ENCODE assay signal across 8 cellular contexts in the genomic region with DNA sequence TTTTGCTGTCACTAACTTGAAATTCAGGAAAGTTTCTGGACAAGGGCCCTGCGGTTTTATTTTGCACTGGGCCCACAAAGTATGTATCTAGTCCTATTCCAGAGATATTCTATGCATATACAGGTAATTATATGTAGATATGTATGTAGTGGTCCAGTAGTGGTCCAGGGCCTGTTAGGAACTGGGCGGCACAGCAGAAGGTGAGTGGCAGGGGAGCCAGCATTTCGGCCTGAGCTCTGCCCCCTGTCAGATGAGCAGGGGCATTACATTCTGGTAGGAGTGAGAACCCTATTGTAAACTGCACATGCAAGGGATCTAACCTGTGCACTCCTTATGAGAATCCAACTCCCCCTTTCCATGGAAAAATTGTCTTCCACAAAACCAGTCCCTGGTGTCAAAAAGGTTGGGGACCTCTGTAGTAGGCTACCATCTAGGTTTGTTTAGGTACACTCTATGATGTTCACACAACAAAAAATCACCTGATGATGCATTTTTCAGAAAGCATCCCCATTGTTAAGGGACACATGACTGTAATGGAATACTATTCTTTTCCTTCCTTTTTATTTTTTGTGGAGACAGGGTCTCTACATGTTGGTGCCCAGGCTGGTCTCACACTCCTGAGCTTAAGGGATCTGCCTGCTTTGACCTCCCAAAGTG. TPM values are rescaled to one million over a fixed set of nuclear protein-coding genes. Genes with fewer than 3 reads are reported as not detected.
DNase-seq lines count a peak whose midpoint lies in the region; TF ChIP-seq lines count a peak whose summit lies in the region.

No MANE protein-coding gene starts in this region.

- H3K36me3 ChIP-seq in CD4-positive, alpha-beta memory T cell (ENCODE audit: insufficient read depth, low read length): peaks cover 5% of the 10 kb centered on the region
- H3K36me3 ChIP-seq in H7 (replicated peaks; ENCODE audit: control insufficient read depth, insufficient read depth, low read length): peaks cover under 1% of the 10 kb centered on the region; the same call in 1 of the 2 replicates
- H3K36me3 ChIP-seq in SU-DHL-6 (ENCODE audit: low read length): peaks cover 2% of the 10 kb centered on the region
- peaks cover 0 to 14% (median 0%) of the 10 kb centered on the region in 3 donors for H3K36me3 ChIP-seq in tibial nerve

- H3K9ac ChIP-seq in SU-DHL-6 (ENCODE audit: low read length): peak overlapping the region; percentile 100; the same call in 1 of the 2 replicates

- H3K27ac Mint-ChIP-seq in CD4-positive, alpha-beta memory T cell: peak overlapping the region in 5 of 7 donors; percentile 58 to 79 (median 73)

- no peak overlapping the region for H2AFZ ChIP-seq in SU-DHL-6 (ENCODE audit: low read depth, low read length, severe bottlenecking)

- no peaks in the 10 kb centered on the region for H3K9me3 ChIP-seq in CD4-positive, alpha-beta memory T cell (ENCODE audit: control insufficient read depth in 1 of 2, low read length in 2 of 2)
- H3K9me3 ChIP-seq in SU-DHL-6 (ENCODE audit: insufficient read depth, low read length) (no peaks in the 10 kb centered on the region), tibial nerve (no peaks in the 10 kb centered on the region)

- no peaks in the 10 kb centered on the region for H3K9me3 Mint-ChIP-seq in CD4-positive, alpha-beta memory T cell

- no peak for TF ChIP-seq EP300 in tibial nerve (IDR thresholded peaks at IDR 0.05)

- peaks cover 73% of the 10 kb centered on the region for H3K4me1 ChIP-seq in CD4-positive, alpha-beta memory T cell (ENCODE audit: insufficient read depth, low read length)
- peaks cover 0 to 56% (median 19%) of the 10 kb centered on the region in 4 donors for H3K4me1 ChIP-seq in tibial nerve

- H3K4me3 ChIP-seq in CD4-positive, alpha-beta memory T cell (ENCODE audit: low read length in 2 of 2): no peak overlapping the region
- H3K4me3 ChIP-seq in H7 (ENCODE audit: insufficient read depth, low read depth, low read length) (no peak overlapping the region), SU-DHL-6 (ENCODE audit: insufficient read depth, low read length, poor library complexity, severe bottlenecking) (peak overlapping the region; percentile 12), tibial nerve (no peak overlapping the region)

- WGBS in tibial nerve, 2 donors: 81 to 85% methylated on average over 3 of the region's 3 CpGs

- no peaks in the 10 kb centered on the region for H3K9me2 ChIP-seq in SU-DHL-6 (replicated peaks; ENCODE audit: insufficient read depth, low read length)

- no peaks in the 10 kb centered on the region for H3K27me3 ChIP-seq in CD4-positive, alpha-beta memory T cell (ENCODE audit: insufficient read depth, low read length)
- H3K27me3 ChIP-seq in H7 (ENCODE audit: control insufficient read depth, insufficient read depth, low read length) (no peaks in the 10 kb centered on the region), SU-DHL-6 (ENCODE audit: low read length) (no peaks in the 10 kb centered on the region), tibial nerve (no peaks in the 10 kb centered on the region)

- TF ChIP-seq CTCF in SU-DHL-6 (IDR thresholded peaks at IDR 0.05; ENCODE audit: insufficient read depth, low read length, poor library complexity, severe bottlenecking): peak; percentile 62
- no peak for TF ChIP-seq CTCF in tibial nerve (IDR thresholded peaks at IDR 0.05)

- peaks cover 14 to 33% of the 10 kb centered on the region in 2 donors for H3K36me3 Mint-ChIP-seq in CD4-positive, alpha-beta memory T cell

- POLR2A ChIA-PET in CD4-positive, alpha-beta memory T cell (lab: Charles Lee; ENCODE audit: partially characterized antibody): interaction anchor here (3.3 kb wide), 1 partner anchor 101 kb away, joined by 15 read pairs; a partner anchor contains a TSS

- intact Hi-C loops in CD4-positive, alpha-beta memory T cell (cut with micrococcal nuclease): no loop called here
- intact Hi-C loops in cardiac septum (cut with DNase I): no loop called here

- DNase-seq in CD4-positive, alpha-beta memory T cell: no peak
- peak; percentile 35 for DNase-seq in H7
- DNase-seq in iPS-NIHi11 (ENCODE audit: low spot score): peak; percentile 18
- DNase-seq in tibial nerve (ENCODE audit: low spot score in 2 of 2): no peak
- DNase-seq in DMS114 treated with DMSO at 0.1 percent for 48 hours (lab: John Stamatoyannopoulos, UW; ENCODE audit: unreplicated experiment): no peak
- DNase-seq in cardiac septum (ENCODE audit: low spot score): no peak
- no peak for DNase-seq in stimulated activated CD4-positive, alpha-beta T cell treated with anti-CD3 and anti-CD28 coated beads, Interleukin-4, amount 100 ng/mL, for 4 hours

- no peak for TF ChIP-seq POLR2A in tibial nerve (IDR thresholded peaks at IDR 0.05)

- H3F3A ChIP-seq in SU-DHL-6 (ENCODE audit: insufficient read depth): peaks cover 16% of the 10 kb centered on the region

- H3K4me1 Mint-ChIP-seq in CD4-positive, alpha-beta memory T cell: peaks cover 16 to 51% (median 48%) of the 10 kb centered on the region in 4 donors

- H3K4me3 Mint-ChIP-seq in CD4-positive, alpha-beta memory T cell: peak overlapping the region in 2 of 8 donors; percentile 67 to 83

- H3K79me2 ChIP-seq in SU-DHL-6 (ENCODE audit: insufficient read depth, low read length): peaks cover 92% of the 10 kb centered on the region

- H3K27me3 Mint-ChIP-seq in CD4-positive, alpha-beta memory T cell: no peaks in the 10 kb centered on the region

- H3K27ac ChIP-seq in CD4-positive, alpha-beta memory T cell (ENCODE audit: low read depth, low read length): no peak overlapping the region
- no peak overlapping the region for H3K27ac ChIP-seq in SU-DHL-6 (ENCODE audit: low read depth, low read length)
- no peak overlapping the region for H3K27ac ChIP-seq in tibial nerve

- peak overlapping the region; percentile 90 for H3K4me2 ChIP-seq in SU-DHL-6 (ENCODE audit: low read depth, low read length, poor library complexity, severe bottlenecking)

- peaks cover 12% of the 10 kb centered on the region; the same call in 1 of the 2 replicates for H4K20me1 ChIP-seq in SU-DHL-6 (ENCODE audit: low read depth, low read length)

- CTCF ChIA-PET in CD4-positive, alpha-beta memory T cell (lab: Charles Lee; ENCODE audit: partially characterized antibody): no interaction called here

RNA-seq across cellular contexts. Expression of a gene that starts 2.8 kb away (rescaled TPM):
- 100 to 1,000 TPM; 111 to 114 TPM for total RNA-seq in CD4-positive, alpha-beta memory T cell
- polyA plus RNA-seq in CD4-positive, alpha-beta memory T cell: 10 to 100 TPM; 76.7 to 84.2 TPM
- 23.5 and 26.8 TPM in 2 replicates for total RNA-seq in H7 (2014; rRNA removed; shearing (Covaris generic))
- total RNA-seq in tibial nerve (10 to 100 TPM; 53.1 to 65.1 (median 57.8) TPM), cardiac septum (29.6 TPM)

Comparison
In these comparisons a context has a peak if more than half of its experiments do, and no peak if none do; other contexts are left out.
1. DNase-seq: peak in H7 (single experiment) and iPS-NIHi11 (single experiment); none in CD4-positive, alpha-beta memory T cell (0 of 5), tibial nerve (0 of 2), DMS114 treated with DMSO at 0.1 percent for 48 hours (single experiment), cardiac septum (single experiment) and stimulated activated CD4-positive, alpha-beta T cell treated with anti-CD3 and anti-CD28 coated beads, Interleukin-4, amount 100 ng/mL, for 4 hours (0 of 2).